ENCODE assay signal across 7 cellular contexts in the genomic region with DNA sequence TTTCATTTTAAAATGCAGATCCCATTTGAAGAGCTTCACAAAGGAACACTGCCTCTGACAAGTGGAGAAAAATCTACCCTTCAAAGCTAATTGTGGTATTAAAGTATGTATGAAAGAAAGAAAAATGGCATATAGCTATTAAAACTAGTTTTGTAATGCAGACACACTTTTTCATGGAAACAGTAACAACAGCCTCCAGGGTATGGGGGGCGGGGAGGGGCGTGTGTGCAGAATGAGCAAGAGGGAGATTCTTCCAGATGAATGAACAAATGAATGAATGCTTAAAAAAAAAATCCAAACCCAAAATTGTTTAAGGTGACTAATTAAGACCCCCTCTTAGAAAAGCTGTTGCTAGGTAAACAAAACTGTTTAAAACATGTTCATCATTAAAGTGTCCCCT.
"Had no signal": no experiment of that assay in that cellular context is flagged by ENCODE, and none has a peak within 500 bp of the region (broad histone marks: within the 10 kb centered on the region; RNA-seq: fewer than 3 reads in every experiment).

No MANE protein-coding gene starts in this region.

- DNase-seq: H9, HFFc6 had no signal

- FAIRE-seq: H1, H54, HepG2 had no signal

- H3K4me3 ChIP-seq: GM23338 had no signal

- H3K27ac ChIP-seq: HL-60 had no signal
